2 cellular contexts compared by ENCODE assay signal in the genomic region with DNA sequence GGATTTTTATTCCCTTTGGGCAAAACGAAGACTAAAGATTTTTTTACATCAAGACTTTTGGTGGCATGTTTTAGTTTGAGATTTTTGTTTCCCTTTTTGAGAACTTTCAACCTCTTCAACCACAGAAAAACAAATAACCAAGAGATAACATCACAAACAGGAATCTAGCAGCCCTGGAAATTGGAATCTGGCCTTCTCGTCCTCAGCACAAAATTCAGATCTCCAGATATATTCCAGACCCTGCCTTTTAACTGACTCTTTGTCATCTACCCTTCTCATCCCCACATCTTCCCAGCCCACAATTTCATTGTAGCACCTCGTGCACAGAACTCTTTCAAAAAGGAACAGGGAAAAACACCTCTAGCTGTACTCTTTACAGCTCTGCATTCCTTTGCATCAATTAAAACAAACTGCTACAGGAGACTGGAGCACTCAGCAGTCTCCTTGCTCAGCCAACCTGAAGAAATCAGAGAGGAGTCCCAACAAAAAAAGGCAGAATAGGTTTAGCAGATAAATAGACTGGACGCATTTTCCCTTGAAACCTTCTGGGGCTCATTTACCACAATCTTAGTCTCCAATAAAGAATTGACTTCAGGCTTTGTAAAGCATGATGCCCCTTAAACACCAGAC.
TF ChIP-seq lines count a peak whose summit lies in the region.

No MANE protein-coding gene starts in this region.

TF ChIP-seq in WTC11, 78 proteins besides CTCF, POLR2A, EP300 and RAD21 (continued from another document):
- TF ChIP-seq ELF4 (CRISPR knock-in tag; IDR thresholded peaks at IDR 0.05; ENCODE audit: low read depth), result no peak
- TF ChIP-seq IRF2 (CRISPR knock-in tag; IDR thresholded peaks at IDR 0.05; ENCODE audit: borderline replicate concordance, low read depth), result no peak
- TF ChIP-seq JUN (CRISPR knock-in tag; IDR thresholded peaks at IDR 0.05), result no peak

TF ChIP-seq in HepG2, 621 proteins besides CTCF, POLR2A, EP300 and RAD21 (continued from another document):
- TF ChIP-seq, protein P1, sequence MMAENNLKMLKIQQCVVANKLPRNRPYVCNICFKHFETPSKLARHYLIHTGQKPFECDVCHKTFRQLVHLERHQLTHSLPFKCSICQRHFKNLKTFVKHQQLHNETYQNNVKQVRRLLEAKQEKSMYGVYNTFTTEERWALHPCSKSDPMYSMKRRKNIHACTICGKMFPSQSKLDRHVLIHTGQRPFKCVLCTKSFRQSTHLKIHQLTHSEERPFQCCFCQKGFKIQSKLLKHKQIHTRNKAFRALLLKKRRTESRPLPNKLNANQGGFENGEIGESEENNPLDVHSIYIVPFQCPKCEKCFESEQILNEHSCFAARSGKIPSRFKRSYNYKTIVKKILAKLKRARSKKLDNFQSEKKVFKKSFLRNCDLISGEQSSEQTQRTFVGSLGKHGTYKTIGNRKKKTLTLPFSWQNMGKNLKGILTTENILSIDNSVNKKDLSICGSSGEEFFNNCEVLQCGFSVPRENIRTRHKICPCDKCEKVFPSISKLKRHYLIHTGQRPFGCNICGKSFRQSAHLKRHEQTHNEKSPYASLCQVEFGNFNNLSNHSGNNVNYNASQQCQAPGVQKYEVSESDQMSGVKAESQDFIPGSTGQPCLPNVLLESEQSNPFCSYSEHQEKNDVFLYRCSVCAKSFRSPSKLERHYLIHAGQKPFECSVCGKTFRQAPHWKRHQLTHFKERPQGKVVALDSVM (CRISPR knock-in tag; IDR thresholded peaks at IDR 0.05), result no peak
- no peak for TF ChIP-seq ZNF660 (CRISPR knock-in tag; IDR thresholded peaks at IDR 0.05; ENCODE audit: borderline replicate concordance, low read depth)
- no peak for TF ChIP-seq MED8 (CRISPR knock-in tag; IDR thresholded peaks at IDR 0.05; ENCODE audit: insufficient replicate concordance)
- TF ChIP-seq ZNF224 (CRISPR knock-in tag; IDR thresholded peaks at IDR 0.05), result no peak
- no peak for TF ChIP-seq ZNF768 (CRISPR knock-in tag; IDR thresholded peaks at IDR 0.05)
- TF ChIP-seq, protein P2, sequence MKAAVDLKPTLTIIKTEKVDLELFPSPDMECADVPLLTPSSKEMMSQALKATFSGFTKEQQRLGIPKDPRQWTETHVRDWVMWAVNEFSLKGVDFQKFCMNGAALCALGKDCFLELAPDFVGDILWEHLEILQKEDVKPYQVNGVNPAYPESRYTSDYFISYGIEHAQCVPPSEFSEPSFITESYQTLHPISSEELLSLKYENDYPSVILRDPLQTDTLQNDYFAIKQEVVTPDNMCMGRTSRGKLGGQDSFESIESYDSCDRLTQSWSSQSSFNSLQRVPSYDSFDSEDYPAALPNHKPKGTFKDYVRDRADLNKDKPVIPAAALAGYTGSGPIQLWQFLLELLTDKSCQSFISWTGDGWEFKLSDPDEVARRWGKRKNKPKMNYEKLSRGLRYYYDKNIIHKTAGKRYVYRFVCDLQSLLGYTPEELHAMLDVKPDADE (CRISPR knock-in tag; IDR thresholded peaks at IDR 0.05), result no peak
- no peak for TF ChIP-seq ZNF441 (CRISPR knock-in tag; IDR thresholded peaks at IDR 0.05; ENCODE audit: borderline replicate concordance)
- no peak for TF ChIP-seq HDAC2 (CRISPR knock-in tag; IDR thresholded peaks at IDR 0.05)
- no peak for TF ChIP-seq HOXD1 (CRISPR knock-in tag; IDR thresholded peaks at IDR 0.05)
TF ChIP-seq in HepG2: peak in this region for 0.
